Comparison of ENCODE assay signal across 19 cellular contexts in the genomic region with DNA sequence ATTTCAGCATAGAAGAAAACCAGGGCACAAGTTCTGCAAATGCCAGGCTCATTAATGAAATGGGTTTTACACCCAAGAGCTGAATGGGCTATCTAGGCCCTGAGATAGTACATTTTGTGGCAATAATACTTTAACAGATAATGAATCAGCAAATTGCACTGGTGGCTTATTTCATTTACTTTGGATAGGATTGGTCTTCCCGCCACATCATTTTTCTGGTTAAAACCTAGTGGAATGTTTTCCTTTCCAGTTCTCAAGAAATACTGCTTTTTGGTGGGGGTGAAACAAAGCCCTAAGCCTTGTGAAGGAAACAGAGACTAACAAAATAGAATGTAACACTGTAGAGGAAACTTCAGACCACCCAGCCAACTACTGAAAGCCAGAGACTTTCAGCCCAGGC.
"Had no signal": no experiment of that assay in that cellular context is flagged by ENCODE, and none has a peak within 500 bp of the region (broad histone marks: within the 10 kb centered on the region; RNA-seq: fewer than 3 reads in every experiment).

No MANE protein-coding gene starts in this region.

- DNase-seq: colonic mucosa; dermis blood vessel endothelial cell; erythroblast; heart left ventricle; hippocampal formation; left colon; left ventricle myocardium superior; midbrain; naive B cell; nephron progenitor cell; posterior cingulate gyrus; sigmoid colon; stimulated activated CD4-positive, alpha-beta T cell treated with anti-CD3 and anti-CD28 coated beads, Interleukin-4, amount 100 ng/mL, for 24 hours; testis; upper lobe of right lung had no signal

- H3K4me3 ChIP-seq: colonic mucosa, heart left ventricle, lung, right atrium auricular region, sigmoid colon, testis, tibial nerve, upper lobe of right lung, vagina had no signal

- H3K4me1 ChIP-seq: colonic mucosa, heart left ventricle, right atrium auricular region, sigmoid colon, testis, upper lobe of right lung, vagina had no signal

- H3K27me3 ChIP-seq: colonic mucosa, heart left ventricle, right atrium auricular region, sigmoid colon, testis, tibial nerve, upper lobe of right lung, vagina had no signal

- H3K27ac ChIP-seq: colonic mucosa, heart left ventricle, right atrium auricular region, sigmoid colon, testis, tibial nerve, upper lobe of right lung, vagina had no signal

- H3K9me3 ChIP-seq: colonic mucosa, heart left ventricle, right atrium auricular region, sigmoid colon, testis, tibial nerve, upper lobe of right lung, vagina had no signal

- H3K36me3 ChIP-seq: colonic mucosa, heart left ventricle, right atrium auricular region, sigmoid colon, tibial nerve, upper lobe of right lung, vagina had no signal
